In genomic region chr5:181273433-181273744, GRCh38 we compare ENCODE assay signal across 1 cellular context.
TF ChIP-seq lines count a peak whose summit lies in the region.
"Not testable (repeated sequence)": the region's sequence is repeated elsewhere in the genome, so short reads cannot be mapped to it uniquely, and the experiment has no call there.

No MANE protein-coding gene starts in this region.

TF ChIP-seq in HepG2, 621 proteins besides CTCF, POLR2A, EP300 and RAD21:
- peak; percentile 53 for TF ChIP-seq HNRNPLL (IDR thresholded peaks at IDR 0.05; ENCODE audit: low read depth, low read length, poor library complexity, severe bottlenecking)
- TF ChIP-seq SALL1 (CRISPR knock-in tag; IDR thresholded peaks at IDR 0.05), result peak; percentile 23; the same call in 1 of the 2 replicates
- not testable (repeated sequence) for TF ChIP-seq MAZ (IDR thresholded peaks at IDR 0.05; ENCODE audit: borderline replicate concordance, low read depth, low read length)
- peak; percentile 49; the same call in 1 of the 2 replicates for TF ChIP-seq MAZ (CRISPR knock-in tag; IDR thresholded peaks at IDR 0.05; ENCODE audit: low read depth)
- TF ChIP-seq, protein P1, sequence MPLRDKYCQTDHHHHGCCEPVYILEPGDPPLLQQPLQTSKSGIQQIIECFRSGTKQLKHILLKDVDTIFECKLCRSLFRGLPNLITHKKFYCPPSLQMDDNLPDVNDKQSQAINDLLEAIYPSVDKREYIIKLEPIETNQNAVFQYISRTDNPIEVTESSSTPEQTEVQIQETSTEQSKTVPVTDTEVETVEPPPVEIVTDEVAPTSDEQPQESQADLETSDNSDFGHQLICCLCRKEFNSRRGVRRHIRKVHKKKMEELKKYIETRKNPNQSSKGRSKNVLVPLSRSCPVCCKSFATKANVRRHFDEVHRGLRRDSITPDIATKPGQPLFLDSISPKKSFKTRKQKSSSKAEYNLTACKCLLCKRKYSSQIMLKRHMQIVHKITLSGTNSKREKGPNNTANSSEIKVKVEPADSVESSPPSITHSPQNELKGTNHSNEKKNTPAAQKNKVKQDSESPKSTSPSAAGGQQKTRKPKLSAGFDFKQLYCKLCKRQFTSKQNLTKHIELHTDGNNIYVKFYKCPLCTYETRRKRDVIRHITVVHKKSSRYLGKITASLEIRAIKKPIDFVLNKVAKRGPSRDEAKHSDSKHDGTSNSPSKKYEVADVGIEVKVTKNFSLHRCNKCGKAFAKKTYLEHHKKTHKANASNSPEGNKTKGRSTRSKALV (CRISPR knock-in tag; IDR thresholded peaks at IDR 0.05), result 0 out of 2 replicates have a peak, but pooled peaks have one; percentile 34
- TF ChIP-seq, protein P2, sequence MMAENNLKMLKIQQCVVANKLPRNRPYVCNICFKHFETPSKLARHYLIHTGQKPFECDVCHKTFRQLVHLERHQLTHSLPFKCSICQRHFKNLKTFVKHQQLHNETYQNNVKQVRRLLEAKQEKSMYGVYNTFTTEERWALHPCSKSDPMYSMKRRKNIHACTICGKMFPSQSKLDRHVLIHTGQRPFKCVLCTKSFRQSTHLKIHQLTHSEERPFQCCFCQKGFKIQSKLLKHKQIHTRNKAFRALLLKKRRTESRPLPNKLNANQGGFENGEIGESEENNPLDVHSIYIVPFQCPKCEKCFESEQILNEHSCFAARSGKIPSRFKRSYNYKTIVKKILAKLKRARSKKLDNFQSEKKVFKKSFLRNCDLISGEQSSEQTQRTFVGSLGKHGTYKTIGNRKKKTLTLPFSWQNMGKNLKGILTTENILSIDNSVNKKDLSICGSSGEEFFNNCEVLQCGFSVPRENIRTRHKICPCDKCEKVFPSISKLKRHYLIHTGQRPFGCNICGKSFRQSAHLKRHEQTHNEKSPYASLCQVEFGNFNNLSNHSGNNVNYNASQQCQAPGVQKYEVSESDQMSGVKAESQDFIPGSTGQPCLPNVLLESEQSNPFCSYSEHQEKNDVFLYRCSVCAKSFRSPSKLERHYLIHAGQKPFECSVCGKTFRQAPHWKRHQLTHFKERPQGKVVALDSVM (CRISPR knock-in tag; IDR thresholded peaks at IDR 0.05), result peak; percentile 74
- peak; percentile 34; the same call in 1 of the 2 replicates for TF ChIP-seq TFDP1 (CRISPR knock-in tag; IDR thresholded peaks at IDR 0.05; ENCODE audit: borderline replicate concordance)
- peak; percentile 64 for TF ChIP-seq STAG1 (CRISPR knock-in tag; IDR thresholded peaks at IDR 0.05)
- TF ChIP-seq HOXA3 (CRISPR knock-in tag; IDR thresholded peaks at IDR 0.05), result peak; percentile 26; the same call in 1 of the 2 replicates
- peak; percentile 57 for TF ChIP-seq ZNF687 (CRISPR knock-in tag; IDR thresholded peaks at IDR 0.05)
- TF ChIP-seq, protein P3, sequence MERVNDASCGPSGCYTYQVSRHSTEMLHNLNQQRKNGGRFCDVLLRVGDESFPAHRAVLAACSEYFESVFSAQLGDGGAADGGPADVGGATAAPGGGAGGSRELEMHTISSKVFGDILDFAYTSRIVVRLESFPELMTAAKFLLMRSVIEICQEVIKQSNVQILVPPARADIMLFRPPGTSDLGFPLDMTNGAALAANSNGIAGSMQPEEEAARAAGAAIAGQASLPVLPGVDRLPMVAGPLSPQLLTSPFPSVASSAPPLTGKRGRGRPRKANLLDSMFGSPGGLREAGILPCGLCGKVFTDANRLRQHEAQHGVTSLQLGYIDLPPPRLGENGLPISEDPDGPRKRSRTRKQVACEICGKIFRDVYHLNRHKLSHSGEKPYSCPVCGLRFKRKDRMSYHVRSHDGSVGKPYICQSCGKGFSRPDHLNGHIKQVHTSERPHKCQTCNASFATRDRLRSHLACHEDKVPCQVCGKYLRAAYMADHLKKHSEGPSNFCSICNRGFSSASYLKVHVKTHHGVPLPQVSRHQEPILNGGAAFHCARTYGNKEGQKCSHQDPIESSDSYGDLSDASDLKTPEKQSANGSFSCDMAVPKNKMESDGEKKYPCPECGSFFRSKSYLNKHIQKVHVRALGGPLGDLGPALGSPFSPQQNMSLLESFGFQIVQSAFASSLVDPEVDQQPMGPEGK (CRISPR knock-in tag; IDR thresholded peaks at IDR 0.05), result peak; percentile 18; the same call in 1 of the 2 replicates
- TF ChIP-seq ZBED4 (CRISPR knock-in tag; IDR thresholded peaks at IDR 0.05; ENCODE audit: borderline replicate concordance), result peak; percentile 54; the same call in 1 of the 2 replicates
- TF ChIP-seq ARNT2 (CRISPR knock-in tag; IDR thresholded peaks at IDR 0.05; ENCODE audit: low read depth), result 0 out of 2 replicates have a peak, but pooled peaks have one; percentile 32
- peak; percentile 36; the same call in 1 of the 2 replicates for TF ChIP-seq ZFY (CRISPR knock-in tag; IDR thresholded peaks at IDR 0.05)
- peak; percentile 95; the same call in 1 of the 2 replicates for TF ChIP-seq UBTF (CRISPR knock-in tag; IDR thresholded peaks at IDR 0.05)
- TF ChIP-seq ZNF574 (CRISPR knock-in tag; IDR thresholded peaks at IDR 0.05), result peak; percentile 63
